In the genomic region with DNA sequence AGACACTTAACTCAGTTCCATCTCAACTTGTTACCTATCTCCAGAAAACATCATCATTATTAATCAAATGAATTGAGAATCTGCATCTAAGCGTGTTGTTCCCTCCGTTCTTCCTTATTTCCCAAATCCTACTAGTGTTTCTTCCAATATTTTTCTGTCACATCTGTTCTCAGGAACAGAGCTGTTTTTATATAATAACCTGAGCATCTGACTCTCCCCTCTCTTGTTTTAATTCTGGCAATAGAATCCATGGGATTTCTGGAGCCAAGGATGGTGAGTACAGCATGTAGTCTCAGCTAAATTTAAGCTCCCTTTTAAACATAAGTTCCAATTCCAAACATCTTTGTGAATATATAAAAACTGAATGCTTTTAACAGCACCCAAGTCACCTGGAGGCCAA, we compare ENCODE assay signal across 1 cellular context.
TF ChIP-seq lines count a peak whose summit lies in the region.

No MANE protein-coding gene starts in this region.

TF ChIP-seq in GM23338, 12 proteins besides CTCF, POLR2A, EP300 and RAD21 (continued from another document):
- TF ChIP-seq, protein P1, sequence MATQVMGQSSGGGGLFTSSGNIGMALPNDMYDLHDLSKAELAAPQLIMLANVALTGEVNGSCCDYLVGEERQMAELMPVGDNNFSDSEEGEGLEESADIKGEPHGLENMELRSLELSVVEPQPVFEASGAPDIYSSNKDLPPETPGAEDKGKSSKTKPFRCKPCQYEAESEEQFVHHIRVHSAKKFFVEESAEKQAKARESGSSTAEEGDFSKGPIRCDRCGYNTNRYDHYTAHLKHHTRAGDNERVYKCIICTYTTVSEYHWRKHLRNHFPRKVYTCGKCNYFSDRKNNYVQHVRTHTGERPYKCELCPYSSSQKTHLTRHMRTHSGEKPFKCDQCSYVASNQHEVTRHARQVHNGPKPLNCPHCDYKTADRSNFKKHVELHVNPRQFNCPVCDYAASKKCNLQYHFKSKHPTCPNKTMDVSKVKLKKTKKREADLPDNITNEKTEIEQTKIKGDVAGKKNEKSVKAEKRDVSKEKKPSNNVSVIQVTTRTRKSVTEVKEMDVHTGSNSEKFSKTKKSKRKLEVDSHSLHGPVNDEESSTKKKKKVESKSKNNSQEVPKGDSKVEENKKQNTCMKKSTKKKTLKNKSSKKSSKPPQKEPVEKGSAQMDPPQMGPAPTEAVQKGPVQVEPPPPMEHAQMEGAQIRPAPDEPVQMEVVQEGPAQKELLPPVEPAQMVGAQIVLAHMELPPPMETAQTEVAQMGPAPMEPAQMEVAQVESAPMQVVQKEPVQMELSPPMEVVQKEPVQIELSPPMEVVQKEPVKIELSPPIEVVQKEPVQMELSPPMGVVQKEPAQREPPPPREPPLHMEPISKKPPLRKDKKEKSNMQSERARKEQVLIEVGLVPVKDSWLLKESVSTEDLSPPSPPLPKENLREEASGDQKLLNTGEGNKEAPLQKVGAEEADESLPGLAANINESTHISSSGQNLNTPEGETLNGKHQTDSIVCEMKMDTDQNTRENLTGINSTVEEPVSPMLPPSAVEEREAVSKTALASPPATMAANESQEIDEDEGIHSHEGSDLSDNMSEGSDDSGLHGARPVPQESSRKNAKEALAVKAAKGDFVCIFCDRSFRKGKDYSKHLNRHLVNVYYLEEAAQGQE (IDR thresholded peaks at IDR 0.05; ENCODE audit: unreplicated experiment) = no peak
- TF ChIP-seq, protein P2, sequence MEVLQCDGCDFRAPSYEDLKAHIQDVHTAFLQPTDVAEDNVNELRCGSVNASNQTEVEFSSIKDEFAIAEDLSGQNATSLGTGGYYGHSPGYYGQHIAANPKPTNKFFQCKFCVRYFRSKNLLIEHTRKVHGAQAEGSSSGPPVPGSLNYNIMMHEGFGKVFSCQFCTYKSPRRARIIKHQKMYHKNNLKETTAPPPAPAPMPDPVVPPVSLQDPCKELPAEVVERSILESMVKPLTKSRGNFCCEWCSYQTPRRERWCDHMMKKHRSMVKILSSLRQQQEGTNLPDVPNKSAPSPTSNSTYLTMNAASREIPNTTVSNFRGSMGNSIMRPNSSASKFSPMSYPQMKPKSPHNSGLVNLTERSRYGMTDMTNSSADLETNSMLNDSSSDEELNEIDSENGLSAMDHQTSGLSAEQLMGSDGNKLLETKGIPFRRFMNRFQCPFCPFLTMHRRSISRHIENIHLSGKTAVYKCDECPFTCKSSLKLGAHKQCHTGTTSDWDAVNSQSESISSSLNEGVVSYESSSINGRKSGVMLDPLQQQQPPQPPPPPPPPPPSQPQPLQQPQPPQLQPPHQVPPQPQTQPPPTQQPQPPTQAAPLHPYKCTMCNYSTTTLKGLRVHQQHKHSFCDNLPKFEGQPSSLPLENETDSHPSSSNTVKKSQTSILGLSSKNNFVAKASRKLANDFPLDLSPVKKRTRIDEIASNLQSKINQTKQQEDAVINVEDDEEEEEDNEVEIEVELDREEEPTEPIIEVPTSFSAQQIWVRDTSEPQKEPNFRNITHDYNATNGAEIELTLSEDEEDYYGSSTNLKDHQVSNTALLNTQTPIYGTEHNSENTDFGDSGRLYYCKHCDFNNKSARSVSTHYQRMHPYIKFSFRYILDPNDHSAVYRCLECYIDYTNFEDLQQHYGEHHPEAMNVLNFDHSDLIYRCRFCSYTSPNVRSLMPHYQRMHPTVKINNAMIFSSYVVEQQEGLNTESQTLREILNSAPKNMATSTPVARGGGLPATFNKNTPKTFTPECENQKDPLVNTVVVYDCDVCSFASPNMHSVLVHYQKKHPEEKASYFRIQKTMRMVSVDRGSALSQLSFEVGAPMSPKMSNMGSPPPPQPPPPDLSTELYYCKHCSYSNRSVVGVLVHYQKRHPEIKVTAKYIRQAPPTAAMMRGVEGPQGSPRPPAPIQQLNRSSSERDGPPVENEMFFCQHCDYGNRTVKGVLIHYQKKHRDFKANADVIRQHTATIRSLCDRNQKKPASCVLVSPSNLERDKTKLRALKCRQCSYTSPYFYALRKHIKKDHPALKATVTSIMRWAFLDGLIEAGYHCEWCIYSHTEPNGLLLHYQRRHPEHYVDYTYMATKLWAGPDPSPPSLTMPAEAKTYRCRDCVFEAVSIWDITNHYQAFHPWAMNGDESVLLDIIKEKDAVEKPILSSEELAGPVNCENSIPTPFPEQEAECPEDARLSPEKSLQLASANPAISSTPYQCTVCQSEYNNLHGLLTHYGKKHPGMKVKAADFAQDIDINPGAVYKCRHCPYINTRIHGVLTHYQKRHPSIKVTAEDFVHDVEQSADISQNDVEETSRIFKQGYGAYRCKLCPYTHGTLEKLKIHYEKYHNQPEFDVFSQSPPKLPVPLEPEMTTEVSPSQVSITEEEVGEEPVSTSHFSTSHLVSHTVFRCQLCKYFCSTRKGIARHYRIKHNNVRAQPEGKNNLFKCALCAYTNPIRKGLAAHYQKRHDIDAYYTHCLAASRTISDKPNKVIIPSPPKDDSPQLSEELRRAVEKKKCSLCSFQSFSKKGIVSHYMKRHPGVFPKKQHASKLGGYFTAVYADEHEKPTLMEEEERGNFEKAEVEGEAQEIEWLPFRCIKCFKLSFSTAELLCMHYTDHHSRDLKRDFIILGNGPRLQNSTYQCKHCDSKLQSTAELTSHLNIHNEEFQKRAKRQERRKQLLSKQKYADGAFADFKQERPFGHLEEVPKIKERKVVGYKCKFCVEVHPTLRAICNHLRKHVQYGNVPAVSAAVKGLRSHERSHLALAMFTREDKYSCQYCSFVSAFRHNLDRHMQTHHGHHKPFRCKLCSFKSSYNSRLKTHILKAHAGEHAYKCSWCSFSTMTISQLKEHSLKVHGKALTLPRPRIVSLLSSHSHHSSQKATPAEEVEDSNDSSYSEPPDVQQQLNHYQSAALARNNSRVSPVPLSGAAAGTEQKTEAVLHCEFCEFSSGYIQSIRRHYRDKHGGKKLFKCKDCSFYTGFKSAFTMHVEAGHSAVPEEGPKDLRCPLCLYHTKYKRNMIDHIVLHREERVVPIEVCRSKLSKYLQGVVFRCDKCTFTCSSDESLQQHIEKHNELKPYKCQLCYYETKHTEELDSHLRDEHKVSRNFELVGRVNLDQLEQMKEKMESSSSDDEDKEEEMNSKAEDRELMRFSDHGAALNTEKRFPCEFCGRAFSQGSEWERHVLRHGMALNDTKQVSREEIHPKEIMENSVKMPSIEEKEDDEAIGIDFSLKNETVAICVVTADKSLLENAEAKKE (CRISPR knock-in tag; IDR thresholded peaks at IDR 0.05) = no peak
- TF ChIP-seq ZNF114 (CRISPR knock-in tag; IDR thresholded peaks at IDR 0.05) (no peak), NANOG (IDR thresholded peaks at IDR 0.05; ENCODE audit: borderline replicate concordance) (no peak), JUNB (IDR thresholded peaks at IDR 0.05; ENCODE audit: unreplicated experiment) (no peak), CREB1 (CRISPR knock-in tag; IDR thresholded peaks at IDR 0.05; ENCODE audit: low read depth) (no peak), EZH2 (IDR thresholded peaks at IDR 0.05; ENCODE audit: low read depth, unreplicated experiment) (no peak)
